In genomic region chr10:95295031-95295755, GRCh38 we compare ENCODE assay signal across 8 cellular contexts. TPM values are rescaled to one million over a fixed set of nuclear protein-coding genes. Genes with fewer than 3 reads are reported as not detected.
DNase-seq lines count a peak whose midpoint lies in the region; ATAC-seq and TF ChIP-seq lines count a peak whose summit lies in the region.

No MANE protein-coding gene starts in this region.

- H3K36me3 ChIP-seq in mesenchymal stem cell (ENCODE audit: control insufficient read depth in 1 of 2, insufficient read depth in 2 of 2, low read depth in 1 of 2, low read length in 2 of 2) (no peaks in the 10 kb centered on the region), testis (ENCODE audit: low read depth, missing control alignments) (no peaks in the 10 kb centered on the region)

- H2AFZ ChIP-seq in mesenchymal stem cell (ENCODE audit: low read depth, low read length) = peak overlapping the region; percentile 48

- H4K8ac ChIP-seq in mesenchymal stem cell (ENCODE audit: low read length) = peak overlapping the region; percentile 27

- H3K27me3 ChIP-seq in mesenchymal stem cell (ENCODE audit: control insufficient read depth in 1 of 2, insufficient read depth in 1 of 2, low read length in 2 of 2) (peaks cover 0 to 35% of the 10 kb centered on the region in 2 experiments), testis (no peaks in the 10 kb centered on the region)

- H3K4ac ChIP-seq in mesenchymal stem cell (ENCODE audit: low read depth in 1 of 2, low read length in 2 of 2) = peak overlapping the region; percentile 26 to 93

- peak; percentile 24 for DNase-seq in GM03348 (ENCODE audit: low spot score)
- DNase-seq in HK-2 (ENCODE audit: unreplicated experiment) = peak; percentile 82
- DNase-seq in SHP77 (lab: John Stamatoyannopoulos, UW) = peak; percentile 59 to 75
- no peak for DNase-seq in chondrocyte (ENCODE audit: low spot score)
- peak; percentile 65 for DNase-seq in mesenchymal stem cell
- peak; percentile 45 for DNase-seq in testis
- no peak for DNase-seq in NCI-H1694 treated with DMSO at 0.1 percent for 48 hours (lab: John Stamatoyannopoulos, UW)

- peak overlapping the region in 1 of 2 experiments; percentile 84 for H3K14ac ChIP-seq in mesenchymal stem cell (ENCODE audit: low read length in 2 of 2)

- no peak for TF ChIP-seq CTCF in chondrocyte (IDR thresholded peaks at IDR 0.05)
- TF ChIP-seq CTCF in testis (IDR thresholded peaks at IDR 0.05) = no peak

- H2BK5ac ChIP-seq in mesenchymal stem cell (ENCODE audit: low read depth, low read length, poor library complexity, severe bottlenecking) = no peak overlapping the region

- peak overlapping the region; percentile 49 to 70 for H2BK12ac ChIP-seq in mesenchymal stem cell (ENCODE audit: low read length in 2 of 2)

- H3K23ac ChIP-seq in mesenchymal stem cell (ENCODE audit: low read length in 2 of 2) = peak overlapping the region in 1 of 2 experiments; percentile 23

- peak overlapping the region; percentile 86 for H2BK15ac ChIP-seq in mesenchymal stem cell (ENCODE audit: low read depth, poor library complexity, severe bottlenecking)

- H3K9me3 ChIP-seq in mesenchymal stem cell (ENCODE audit: control insufficient read depth, low read length) = no peaks in the 10 kb centered on the region
- H3K9me3 ChIP-seq in testis = no peaks in the 10 kb centered on the region

- H3K4me3 ChIP-seq in mesenchymal stem cell (ENCODE audit: insufficient read depth in 1 of 2, low read depth in 1 of 2, low read length in 2 of 2) = peak overlapping the region; percentile 9 to 75
- peak overlapping the region; percentile 12 to 51 for H3K4me3 ChIP-seq in testis

- peak overlapping the region; percentile 7 for H4K91ac ChIP-seq in mesenchymal stem cell (ENCODE audit: low read length)

- peaks cover 24% of the 10 kb centered on the region for H3K4me1 Mint-ChIP-seq in chondrocyte (ENCODE audit: low read depth)

- H3K79me1 ChIP-seq in mesenchymal stem cell (replicated peaks; ENCODE audit: low read length, poor library complexity, severe bottlenecking) = no peaks in the 10 kb centered on the region

- intact Hi-C loops in testis (cut with DNase I; ENCODE audit: low total_unique reads) = no loop called here

- H3K18ac ChIP-seq in mesenchymal stem cell (ENCODE audit: low read depth in 1 of 2, low read length in 2 of 2) = peak overlapping the region; percentile 15 to 23

- peak overlapping the region; percentile 53 for H3K4me3 Mint-ChIP-seq in chondrocyte (ENCODE audit: unreplicated experiment)

- H3K4me2 ChIP-seq in mesenchymal stem cell (ENCODE audit: low read length, poor library complexity, severe bottlenecking) = peak overlapping the region; percentile 57

- 42% methylated on average over 39 of the region's 39 CpGs for WGBS in mesenchymal stem cell
- WGBS in testis, 2 donors = 5% methylated on average over 39 of the region's 39 CpGs; no CpG with 5 or more reads in 1 of the 2 donors

- no peak overlapping the region for H3K27ac Mint-ChIP-seq in chondrocyte (ENCODE audit: unreplicated experiment)

- ATAC-seq in GM21381 (IDR thresholded peaks at IDR 0.05; ENCODE audit: unreplicated experiment) = peak; percentile 67

- H3K9me3 Mint-ChIP-seq in chondrocyte (ENCODE audit: low read depth) = no peaks in the 10 kb centered on the region

- peak overlapping the region; percentile 8 for H2BK120ac ChIP-seq in mesenchymal stem cell (ENCODE audit: low read depth, low read length)

- peak overlapping the region; percentile 24 for H3K27ac ChIP-seq in mesenchymal stem cell (ENCODE audit: low read length, poor library complexity, severe bottlenecking)
- H3K27ac ChIP-seq in testis = no peak overlapping the region

- TF ChIP-seq POLR2A in testis (IDR thresholded peaks at IDR 0.05) = no peak

- no peaks in the 10 kb centered on the region for H3K36me3 Mint-ChIP-seq in chondrocyte (ENCODE audit: low read depth)

- H2AK5ac ChIP-seq in mesenchymal stem cell (ENCODE audit: low read length, severe bottlenecking) = peak overlapping the region; percentile 68

- H3K27me3 Mint-ChIP-seq in chondrocyte (ENCODE audit: low read depth) = no peaks in the 10 kb centered on the region

- H3K4me1 ChIP-seq in mesenchymal stem cell (ENCODE audit: control insufficient read depth, insufficient read depth, low read depth, low read length) (peaks cover 11% of the 10 kb centered on the region), testis (no peaks in the 10 kb centered on the region)

- H3K9ac ChIP-seq in mesenchymal stem cell (ENCODE audit: low read length) = peak overlapping the region; percentile 58

RNA-seq across cellular contexts. Expression of gene PDLIM1, which starts 4.4 kb away (rescaled TPM):
- total RNA-seq in chondrocyte = 94.1 to 113 TPM (median 110 TPM) in 3 replicates
- 537 TPM for polyA plus RNA-seq in mesenchymal stem cell (2013, experiment 1 of 2)
- 536 TPM for polyA plus RNA-seq in mesenchymal stem cell (2013, experiment 2 of 2)
- 10 to 100 TPM; 14.9 to 23.5 TPM for total RNA-seq in testis
- polyA plus RNA-seq in testis (ENCODE audit: insufficient read depth, low read depth, low replicate concordance) = 64.3 TPM

Comparison
In these comparisons a context has a peak if more than half of its experiments do, and no peak if none do; other contexts are left out.
1. DNase-seq: peak in GM03348 (single experiment), HK-2 (single experiment), SHP77 (2 of 2), mesenchymal stem cell (single experiment) and testis (single experiment); none in chondrocyte (single experiment) and NCI-H1694 treated with DMSO at 0.1 percent for 48 hours (single experiment).